In genomic region chr4:6925357-6925836, GRCh38 we compare ENCODE assay signal across 1 cellular context.
TF ChIP-seq lines count a peak whose summit lies in the region.

No MANE protein-coding gene starts in this region.

TF ChIP-seq in K562, 482 proteins besides CTCF, POLR2A, EP300 and RAD21 (continued from another document and continues in another):
- TF ChIP-seq CEBPZ (IDR thresholded peaks at IDR 0.05; ENCODE audit: borderline replicate concordance, low read depth, low read length), result no peak
- peak; percentile 43; the same call in 1 of the 2 replicates for TF ChIP-seq BCOR (IDR thresholded peaks at IDR 0.05)
- TF ChIP-seq XRCC4 (IDR thresholded peaks at IDR 0.05; ENCODE audit: extremely low read depth, insufficient read depth, insufficient read length), result no peak
- TF ChIP-seq ZKSCAN1 (IDR thresholded peaks at IDR 0.05; ENCODE audit: low read depth, low read length), result no peak
- no peak for TF ChIP-seq FIP1L1 (IDR thresholded peaks at IDR 0.05; ENCODE audit: low read depth, low read length, poor library complexity, severe bottlenecking)
- no peak for TF ChIP-seq ZNF695 (CRISPR knock-in tag; IDR thresholded peaks at IDR 0.05)
- no peak for TF ChIP-seq ATF4 (CRISPR knock-in tag; IDR thresholded peaks at IDR 0.05)
- no peak for TF ChIP-seq E4F1 (CRISPR knock-in tag; IDR thresholded peaks at IDR 0.05; ENCODE audit: borderline replicate concordance)
- TF ChIP-seq POLR2AphosphoS5 (IDR thresholded peaks at IDR 0.05; ENCODE audit: control insufficient read depth, insufficient read depth, low read depth, low read length), result peak; percentile 13; the same call in 1 of the 2 replicates
- TF ChIP-seq ZNF583 (CRISPR knock-in tag; IDR thresholded peaks at IDR 0.05), result 0 out of 2 replicates have a peak, but pooled peaks have one; percentile 47
- no peak for TF ChIP-seq IRF2 (CRISPR knock-in tag; IDR thresholded peaks at IDR 0.05)
- no peak for TF ChIP-seq NFYB (IDR thresholded peaks at IDR 0.05; ENCODE audit: extremely low read depth, insufficient read length)
- TF ChIP-seq RREB1 (CRISPR knock-in tag; IDR thresholded peaks at IDR 0.05), result no peak
- TF ChIP-seq USF2 (CRISPR knock-in tag; IDR thresholded peaks at IDR 0.05), result no peak
- TF ChIP-seq ZNF449 (CRISPR knock-in tag; IDR thresholded peaks at IDR 0.05), result no peak
- no peak for TF ChIP-seq ZHX1 (conservative IDR thresholded peaks at IDR 0.05; ENCODE audit: low read length)
- no peak for TF ChIP-seq YBX1 (IDR thresholded peaks at IDR 0.05)
- no peak for TF ChIP-seq SETDB1 (IDR thresholded peaks at IDR 0.05; ENCODE audit: low read length)
- no peak for TF ChIP-seq IRF1 (CRISPR knock-in tag; IDR thresholded peaks at IDR 0.05; ENCODE audit: borderline replicate concordance)
- no peak for TF ChIP-seq CREB5 (CRISPR knock-in tag; IDR thresholded peaks at IDR 0.05)
- TF ChIP-seq RHOXF2B (CRISPR knock-in tag; conservative IDR thresholded peaks at IDR 0.05), result no peak
- TF ChIP-seq PKNOX1 (IDR thresholded peaks at IDR 0.05), result peak; percentile 40; the same call in 1 of the 2 replicates
- TF ChIP-seq C11orf30 (IDR thresholded peaks at IDR 0.05; ENCODE audit: low read depth), result peak; percentile 78
- peak; percentile 79; the same call in 1 of the 2 replicates for TF ChIP-seq MTA1 (IDR thresholded peaks at IDR 0.05; ENCODE audit: borderline replicate concordance)
- TF ChIP-seq SMARCC2 (IDR thresholded peaks at IDR 0.05; ENCODE audit: low read depth), result no peak
- 0 out of 2 replicates have a peak, but pooled peaks have one; percentile 21 for TF ChIP-seq ZNF134 (CRISPR knock-in tag; conservative IDR thresholded peaks at IDR 0.05)
- TF ChIP-seq TAF9B (IDR thresholded peaks at IDR 0.05; ENCODE audit: partially characterized antibody), result no peak
- TF ChIP-seq JUND (IDR thresholded peaks at IDR 0.05; ENCODE audit: borderline replicate concordance, low read depth, low read length), result peak; percentile 61
- peak; percentile 11; the same call in 1 of the 3 replicates for TF ChIP-seq JUND (tag; IDR thresholded peaks at IDR 0.05; ENCODE audit: borderline replicate concordance, low read depth, low read length)
- no peak for TF ChIP-seq ILK (tag; IDR thresholded peaks at IDR 0.05; ENCODE audit: borderline replicate concordance, low read depth)
- no peak for TF ChIP-seq KAT8 (IDR thresholded peaks at IDR 0.05; ENCODE audit: low read depth)
- TF ChIP-seq GABPB1 (CRISPR knock-in tag; IDR thresholded peaks at IDR 0.05), result peak; percentile 52; the same call in 1 of the 2 replicates
- TF ChIP-seq FOS (IDR thresholded peaks at IDR 0.05; ENCODE audit: extremely low read depth, insufficient read length), result no peak
- no peak for TF ChIP-seq SMARCA5 (IDR thresholded peaks at IDR 0.05)
- TF ChIP-seq MCM7 (IDR thresholded peaks at IDR 0.05), result no peak
- TF ChIP-seq ZBED1 (IDR thresholded peaks at IDR 0.05), result peak; percentile 88; the same call in 1 of the 2 replicates
